In the genomic region with DNA sequence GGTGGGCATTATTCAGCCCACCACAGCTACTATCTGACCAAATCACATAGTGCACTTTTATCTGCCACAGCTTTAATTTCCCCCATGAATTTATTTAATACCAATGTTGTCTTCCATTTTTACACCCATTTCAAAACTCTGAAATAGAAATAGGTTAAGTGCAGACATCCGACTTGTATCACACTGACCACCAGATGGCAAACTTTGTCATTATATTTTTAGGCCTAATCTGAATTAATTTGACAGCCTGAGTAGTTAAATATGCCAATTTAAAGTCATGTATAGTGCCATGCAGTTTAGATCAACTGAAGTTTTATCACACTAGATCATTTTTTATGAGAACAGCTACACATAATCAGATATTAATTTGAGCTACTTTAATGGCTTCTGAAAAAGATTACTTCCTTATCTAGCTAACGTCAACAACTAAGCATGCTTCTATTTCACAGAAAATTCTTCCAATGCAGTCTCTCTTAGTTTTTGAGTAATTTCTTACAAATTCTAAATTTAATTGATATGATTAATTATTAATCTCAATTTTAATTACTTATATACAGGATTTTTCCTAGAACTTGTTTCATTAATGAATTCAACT, we compare ENCODE assay signal across 8 cellular contexts.
DNase-seq lines count a peak whose midpoint lies in the region; ATAC-seq and TF ChIP-seq lines count a peak whose summit lies in the region.

No MANE protein-coding gene starts in this region.

- no peaks in the 10 kb centered on the region for H3K36me3 ChIP-seq in HAP-1 (replicated peaks)
- no peaks in the 10 kb centered on the region for H3K36me3 ChIP-seq in H7 (replicated peaks; ENCODE audit: control insufficient read depth, insufficient read depth, low read length)

- ATAC-seq in GM18498 (IDR thresholded peaks at IDR 0.05; ENCODE audit: unreplicated experiment) (no peak), GM18517 (IDR thresholded peaks at IDR 0.05; ENCODE audit: unreplicated experiment) (no peak)

- in situ Hi-C loops in HAP-1 (cut with MboI; ENCODE audit: low sequenced_read_pairs) = no loop called here

- TF ChIP-seq CTCF in AG09319 (IDR thresholded peaks at IDR 0.05; ENCODE audit: low read depth, low read length) = peak; percentile 52

- H3K27me3 ChIP-seq in HAP-1 (ENCODE audit: low read depth) (no peaks in the 10 kb centered on the region), H7 (ENCODE audit: control insufficient read depth, insufficient read depth, low read length) (no peaks in the 10 kb centered on the region)

- H3K4me1 ChIP-seq in HAP-1 = no peaks in the 10 kb centered on the region

- no peak overlapping the region for H3K4me3 ChIP-seq in HAP-1
- H3K4me3 ChIP-seq in H7 (ENCODE audit: insufficient read depth, low read depth, low read length) = no peak overlapping the region

- DNase-seq in AG09319 (ENCODE audit: extremely low read depth, low read depth) = peak; percentile 2
- DNase-seq in HAP-1 (ENCODE audit: low spot score in 2 of 2) = peak; percentile 2 to 10
- DNase-seq in SK-N-DZ (ENCODE audit: low spot score) = peak; percentile 69
- DNase-seq in iris pigment epithelial cell (ENCODE audit: low read depth) = peak; percentile 39
- DNase-seq in occipital lobe (lab: John Stamatoyannopoulos, UW) = no peak
- no peak for DNase-seq in H7

- no peaks in the 10 kb centered on the region for H3K9me3 ChIP-seq in HAP-1

Comparison
In these comparisons a context has a peak if more than half of its experiments do, and no peak if none do; other contexts are left out.
1. DNase-seq: peak in AG09319 (single experiment), HAP-1 (2 of 2), SK-N-DZ (single experiment) and iris pigment epithelial cell (single experiment); none in occipital lobe (single experiment) and H7 (single experiment).